ENCODE assay signal across 13 cellular contexts in the genomic region with DNA sequence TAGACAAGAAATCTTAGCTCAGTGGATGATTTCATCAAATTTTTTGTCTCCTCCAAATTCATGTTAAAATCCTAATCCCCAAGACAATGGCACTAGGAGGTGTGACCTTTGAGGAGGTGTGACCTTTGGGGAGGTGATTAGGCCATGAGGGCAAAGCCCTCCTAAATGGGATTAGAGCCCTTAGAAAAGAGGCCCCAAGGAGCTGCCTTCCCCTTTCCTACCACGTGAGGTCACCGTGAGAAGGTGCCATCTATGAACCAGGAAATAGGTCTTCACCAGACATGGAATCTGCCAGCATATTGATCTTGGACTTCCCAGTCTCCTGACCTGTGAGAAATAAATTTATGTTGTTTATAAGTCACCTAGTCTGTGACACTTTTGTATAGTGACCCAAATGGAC.
DNase-seq lines count a peak whose midpoint lies in the region; ATAC-seq and TF ChIP-seq lines count a peak whose summit lies in the region.
"Had no signal": no experiment of that assay in that cellular context is flagged by ENCODE, and none has a peak within 500 bp of the region (broad histone marks: within the 10 kb centered on the region; RNA-seq: fewer than 3 reads in every experiment).

No MANE protein-coding gene starts in this region.

- H3K27me3 ChIP-seq in Loucy (ENCODE audit: insufficient read depth, low read length, poor library complexity, severe bottlenecking) = no peaks in the 10 kb centered on the region
- H3K27me3 ChIP-seq in mesendoderm (ENCODE audit: insufficient read depth, low read length, poor library complexity) = no peaks in the 10 kb centered on the region
- peaks cover 0 to 53% (median under 1%) of the 10 kb centered on the region in 4 donors for H3K27me3 ChIP-seq in esophagus muscularis mucosa

- no peak overlapping the region for H3K23ac ChIP-seq in mesendoderm (ENCODE audit: low read length)

- H3K4me2 ChIP-seq in Loucy (ENCODE audit: low read depth, low read length, poor library complexity, severe bottlenecking) = no peak overlapping the region
- no peak overlapping the region for H3K4me2 ChIP-seq in mesendoderm (ENCODE audit: low read length)

- no peaks in the 10 kb centered on the region for H3K79me2 ChIP-seq in Loucy (ENCODE audit: insufficient read depth, low read length)
- no peaks in the 10 kb centered on the region for H3K79me2 ChIP-seq in mesendoderm (ENCODE audit: control insufficient read depth, insufficient read depth, low read length)

- no peak overlapping the region for H4K5ac ChIP-seq in mesendoderm (ENCODE audit: low read length)

- no peak overlapping the region for H3K18ac ChIP-seq in mesendoderm (ENCODE audit: low read length)

- no peak for TF ChIP-seq POLR2A in esophagus muscularis mucosa (IDR thresholded peaks at IDR 0.05; ENCODE audit: low read depth)

- H3K36me3 ChIP-seq in Loucy (ENCODE audit: insufficient read depth, low read length) (no peaks in the 10 kb centered on the region), mesendoderm (ENCODE audit: control insufficient read depth, insufficient read depth, low read length) (no peaks in the 10 kb centered on the region), esophagus muscularis mucosa (no peaks in the 10 kb centered on the region)
- H3K36me3 ChIP-seq: stomach had no signal

- H3K4me1 ChIP-seq in Loucy (ENCODE audit: insufficient read depth, low read length, poor library complexity, severe bottlenecking) (peaks cover 18% of the 10 kb centered on the region), mesendoderm (ENCODE audit: control insufficient read depth, low read depth, low read length) (no peaks in the 10 kb centered on the region), esophagus muscularis mucosa (no peaks in the 10 kb centered on the region)
- H3K4me1 ChIP-seq: stomach had no signal

- TF ChIP-seq EP300 in esophagus muscularis mucosa (IDR thresholded peaks at IDR 0.05) = no peak

- no peaks in the 10 kb centered on the region for H3K79me1 ChIP-seq in mesendoderm (ENCODE audit: low read length)

- no peak overlapping the region for H3K27ac ChIP-seq in mesendoderm (ENCODE audit: low read depth, low read length)
- no peak overlapping the region for H3K27ac ChIP-seq in esophagus muscularis mucosa (replicated peaks in 1 of 4)
- H3K27ac ChIP-seq: stomach had no signal

- TF ChIP-seq CTCF in Loucy (conservative IDR thresholded peaks at IDR 0.05; ENCODE audit: low read length) = peak; percentile 54
- no peak for TF ChIP-seq CTCF in esophagus muscularis mucosa (IDR thresholded peaks at IDR 0.05)

- no peak for ATAC-seq in GM19328 (IDR thresholded peaks at IDR 0.05; ENCODE audit: unreplicated experiment)

- H4K20me1 ChIP-seq in Loucy (ENCODE audit: insufficient read depth, low read length, poor library complexity, severe bottlenecking) = no peaks in the 10 kb centered on the region

- H3K9ac ChIP-seq in Loucy (ENCODE audit: low read depth, low read length, poor library complexity, severe bottlenecking) (no peak overlapping the region), mesendoderm (ENCODE audit: low read length) (no peak overlapping the region)

- no peak overlapping the region for H2BK5ac ChIP-seq in mesendoderm (ENCODE audit: low read length)

- H2BK15ac ChIP-seq in mesendoderm (replicated peaks; ENCODE audit: low read depth) = no peak overlapping the region

- H3K56ac ChIP-seq in mesendoderm (ENCODE audit: low read length) = no peak overlapping the region

- no peak overlapping the region for H4K8ac ChIP-seq in mesendoderm (ENCODE audit: low read depth, low read length)

- H3K4me3 ChIP-seq in Loucy (ENCODE audit: low read length, poor library complexity, severe bottlenecking) = no peak overlapping the region
- no peak overlapping the region for H3K4me3 ChIP-seq in mesendoderm (ENCODE audit: low read length)
- H3K4me3 ChIP-seq in esophagus muscularis mucosa = no peak overlapping the region
- H3K4me3 ChIP-seq: stomach had no signal

- H3K4ac ChIP-seq in mesendoderm (ENCODE audit: low read depth, low read length) = no peak overlapping the region

- H3K9me2 ChIP-seq in Loucy (replicated peaks; ENCODE audit: low read depth, low read length) = no peaks in the 10 kb centered on the region

- DNase-seq in EL (peak; percentile 3), SW480 (ENCODE audit: low spot score) (peak; percentile 13), mesendoderm (peak; percentile 86), esophagus muscularis mucosa (ENCODE audit: extremely low spot score) (no peak)
- no peak for DNase-seq in activated CD4-positive, alpha-beta T cell treated with anti-CD3 and anti-CD28 coated beads, Interleukin-2, amount 50 U/mL, for 4 hours
- DNase-seq: activated CD8-positive, alpha-beta memory T cell treated with anti-CD3 and anti-CD28 coated beads for 24 hours; activated naive CD4-positive, alpha-beta T cell treated with Interleukin-2 at 50 U/mL for 16 hours; MM.1S; NCI-H774; stimulated activated CD4-positive, alpha-beta T cell treated with anti-CD3 and anti-CD28 coated beads, Interleukin-4, amount 100 ng/mL, for 4 hours; stomach had no signal

- H3F3A ChIP-seq in Loucy (ENCODE audit: low read depth) = no peaks in the 10 kb centered on the region

- H3K9me3 ChIP-seq in Loucy (ENCODE audit: insufficient read depth, low read depth, low read length) (no peaks in the 10 kb centered on the region), esophagus muscularis mucosa (peaks cover 0 to 10% (median 5%) of the 10 kb centered on the region in 4 donors)

- no peak overlapping the region for H2BK120ac ChIP-seq in mesendoderm (ENCODE audit: low read depth, low read length)

- no peak overlapping the region for H2AK5ac ChIP-seq in mesendoderm (ENCODE audit: low read length)

- intact Hi-C loops in esophagus muscularis mucosa (cut with DNase I) = no loop called here

- no CpG with 5 or more reads among the region's 2 CpGs for WGBS in mesendoderm (ENCODE audit: extremely low coverage, insufficient coverage, low lambda C conversion rate)
- WGBS in esophagus muscularis mucosa = 68% methylated on average over 2 of the region's 2 CpGs

- H2AFZ ChIP-seq in Loucy (ENCODE audit: low read length) = no peak overlapping the region

Comparison
In these comparisons a context has a peak if more than half of its experiments do, and no peak if none do; other contexts are left out.
1. DNase-seq: peak in EL (single experiment), SW480 (single experiment) and mesendoderm (single experiment); none in esophagus muscularis mucosa (single experiment) and activated CD4-positive, alpha-beta T cell treated with anti-CD3 and anti-CD28 coated beads, Interleukin-2, amount 50 U/mL, for 4 hours (0 of 2).